Comparison of ENCODE assay signal across 8 cellular contexts in genomic region chr1:50735443-50735842, GRCh38.
DNase-seq lines count a peak whose midpoint lies in the region; ATAC-seq and TF ChIP-seq lines count a peak whose summit lies in the region.

No MANE protein-coding gene starts in this region.

- DNase-seq in natural killer cell = no peak
- DNase-seq in natural killer cell treated with Interleukin-12 subunit alpha and Interleukin-12 subunit beta and Interleukin-15 and Interleukin-18, amount 100 ng/mL, for 72 hours (ENCODE audit: low spot score) = no peak
- no peak for DNase-seq in Panc1 (ENCODE audit: low read depth, low spot score)
- peak; percentile 17 for DNase-seq in foreskin melanocyte
- no peak for DNase-seq in WERI-Rb-1
- no peak for DNase-seq in activated CD8-positive, alpha-beta memory T cell treated with anti-CD3 and anti-CD28 coated beads, Interleukin-2, amount 50 U/mL, for 4 hours

- POLR2A ChIA-PET in Panc1 (lab: Charles Lee) = no interaction called here

- BruUV-seq in Panc1 (replicated peaks; lab: Mats Ljungman, UMichigan) = no TSS peak

- H3K4me3 ChIP-seq in Panc1 (ENCODE audit: low read depth in 2 of 2, low read length in 2 of 2) (no peak overlapping the region), WERI-Rb-1 (ENCODE audit: low read depth, low read length) (no peak overlapping the region)

- no peaks in the 10 kb centered on the region for H3K27me3 Mint-ChIP-seq in natural killer cell (ENCODE audit: low read depth in 2 of 2)
- H3K27me3 Mint-ChIP-seq in natural killer cell treated with Interleukin-12 subunit alpha and Interleukin-12 subunit beta and Interleukin-15 and Interleukin-18, amount 100 ng/mL, for 72 hours = no peaks in the 10 kb centered on the region

- no peaks in the 10 kb centered on the region for H3K9me3 Mint-ChIP-seq in natural killer cell
- H3K9me3 Mint-ChIP-seq in natural killer cell treated with Interleukin-12 subunit alpha and Interleukin-12 subunit beta and Interleukin-15 and Interleukin-18, amount 100 ng/mL, for 72 hours = no peaks in the 10 kb centered on the region

- intact Hi-C loops in natural killer cell (cut with micrococcal nuclease) (loop anchor here (1.0 to 2.0 kb wide), 2 partner anchors 31 to 367 kb away; no protein-coding TSS in a partner anchor), Panc1 (cut with micrococcal nuclease; ENCODE audit: unreplicated experiment) (no loop called here)

- H3K4me1 Mint-ChIP-seq in natural killer cell = peaks cover 25 to 26% of the 10 kb centered on the region in 2 donors
- peaks cover 7 to 17% of the 10 kb centered on the region in 2 donors for H3K4me1 Mint-ChIP-seq in natural killer cell treated with Interleukin-12 subunit alpha and Interleukin-12 subunit beta and Interleukin-15 and Interleukin-18, amount 100 ng/mL, for 72 hours (ENCODE audit: low read depth in 2 of 2)

- no peaks in the 10 kb centered on the region for H3K36me3 Mint-ChIP-seq in natural killer cell
- H3K36me3 Mint-ChIP-seq in natural killer cell treated with Interleukin-12 subunit alpha and Interleukin-12 subunit beta and Interleukin-15 and Interleukin-18, amount 100 ng/mL, for 72 hours = no peaks in the 10 kb centered on the region

- H3K9me3 ChIP-seq in Panc1 (ENCODE audit: control insufficient read depth, insufficient read depth, low read depth, low read length) (no peaks in the 10 kb centered on the region), WERI-Rb-1 (ENCODE audit: severe bottlenecking) (no peaks in the 10 kb centered on the region)

- H3K4me1 ChIP-seq in Panc1 (ENCODE audit: control insufficient read depth, insufficient read depth, low read length) = no peaks in the 10 kb centered on the region

- peaks cover 3% of the 10 kb centered on the region; the same call in 1 of the 2 replicates for H3K36me3 ChIP-seq in Panc1 (ENCODE audit: control insufficient read depth, insufficient read depth, low read length)
- H3K36me3 ChIP-seq in WERI-Rb-1 = peaks cover 31% of the 10 kb centered on the region

- H3K27ac Mint-ChIP-seq in natural killer cell = no peak overlapping the region
- H3K27ac Mint-ChIP-seq in natural killer cell treated with Interleukin-12 subunit alpha and Interleukin-12 subunit beta and Interleukin-15 and Interleukin-18, amount 100 ng/mL, for 72 hours = no peak overlapping the region

- TF ChIP-seq CTCF in natural killer cell (IDR thresholded peaks at IDR 0.05) (peak; percentile 74), Panc1 (IDR thresholded peaks at IDR 0.05) (peak; percentile 64; the same call in 1 of the 2 replicates), WERI-Rb-1 (IDR thresholded peaks at IDR 0.05; ENCODE audit: low read depth, low read length) (no peak)

- H3K27ac ChIP-seq in Panc1 (ENCODE audit: low read length) = no peak overlapping the region
- H3K27ac ChIP-seq in WERI-Rb-1 = no peak overlapping the region

- CTCF ChIA-PET in Panc1 (lab: Charles Lee) = interaction anchor here (0.6 to 0.7 kb wide), 2 partner anchors 117 to 125 kb away, joined by 3 to 8 read pairs; no protein-coding TSS in a partner anchor

- H3K27me3 ChIP-seq in Panc1 (ENCODE audit: control insufficient read depth, insufficient read depth, low read length) (no peaks in the 10 kb centered on the region), WERI-Rb-1 (ENCODE audit: insufficient read depth, low read depth, severe bottlenecking) (no peaks in the 10 kb centered on the region)

- H3K4me3 Mint-ChIP-seq in natural killer cell = no peak overlapping the region
- no peak overlapping the region for H3K4me3 Mint-ChIP-seq in natural killer cell treated with Interleukin-12 subunit alpha and Interleukin-12 subunit beta and Interleukin-15 and Interleukin-18, amount 100 ng/mL, for 72 hours

- ATAC-seq in natural killer cell = no peak
- no peak for ATAC-seq in natural killer cell treated with Interleukin-12 subunit alpha and Interleukin-12 subunit beta and Interleukin-15 and Interleukin-18, amount 100 ng/mL, for 72 hours
- ATAC-seq in Panc1 = no peak
- no peak for ATAC-seq in HG03439 (IDR thresholded peaks at IDR 0.05; ENCODE audit: unreplicated experiment)
- ATAC-seq in GM21786 (IDR thresholded peaks at IDR 0.05; ENCODE audit: unreplicated experiment) = no peak

- in situ Hi-C loops in Panc1 (cut with HindIII; ENCODE audit: low pct_unique_long_range_greater_than_20kb, low sequenced_read_pairs) = no loop called here
